In the genomic region with DNA sequence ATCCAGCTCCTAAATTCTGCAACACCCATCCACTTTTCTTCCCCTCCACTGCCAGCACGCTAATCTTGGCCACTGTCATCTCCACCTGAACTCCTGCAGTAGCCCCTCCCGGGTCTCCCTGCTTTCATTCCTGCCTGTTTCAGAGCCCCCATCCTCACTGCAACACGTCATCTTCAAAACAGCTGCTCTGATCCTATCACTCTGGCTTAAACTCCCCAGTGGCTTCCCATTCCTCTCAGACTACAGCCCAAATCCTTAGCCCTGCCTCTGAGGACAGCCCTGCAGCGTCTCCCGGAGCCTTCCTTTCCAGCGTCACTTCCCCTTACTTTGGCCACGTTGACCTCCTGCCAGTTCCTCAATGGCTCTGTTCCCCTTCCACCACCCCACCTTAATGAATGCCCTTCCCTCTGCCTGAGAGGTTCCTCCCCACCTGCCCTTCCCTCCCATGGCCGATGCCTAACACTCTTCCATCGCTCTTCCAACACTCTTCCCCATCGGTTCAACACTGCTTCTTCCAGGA, we compare ENCODE assay signal across 19 cellular contexts. TPM values are rescaled to one million over a fixed set of nuclear protein-coding genes. Genes with fewer than 3 reads are reported as not detected.
DNase-seq lines count a peak whose midpoint lies in the region; ATAC-seq and TF ChIP-seq lines count a peak whose summit lies in the region.
"Had no signal": no experiment of that assay in that cellular context is flagged by ENCODE, and none has a peak within 500 bp of the region (broad histone marks: within the 10 kb centered on the region; RNA-seq: fewer than 3 reads in every experiment).

No MANE protein-coding gene starts in this region.

- peaks cover 39 to 74% (median 53%) of the 10 kb centered on the region in 4 donors for H3K4me1 Mint-ChIP-seq in CD4-positive, alpha-beta memory T cell
- peaks cover 73 to 76% (median 73%) of the 10 kb centered on the region in 3 donors for H3K4me1 Mint-ChIP-seq in T-cell

- peaks cover 0 to 2% (median 0%) of the 10 kb centered on the region in 8 donors for H3K9me3 Mint-ChIP-seq in CD4-positive, alpha-beta memory T cell
- H3K9me3 Mint-ChIP-seq in T-cell: no peaks in the 10 kb centered on the region

- H3K4me3 Mint-ChIP-seq in CD4-positive, alpha-beta memory T cell: peak overlapping the region in 5 of 8 donors; percentile 31 to 50 (median 40)
- peak overlapping the region in 1 of 3 donors; percentile 48 for H3K4me3 Mint-ChIP-seq in T-cell

- H3K27ac Mint-ChIP-seq in CD4-positive, alpha-beta memory T cell: peak overlapping the region in 6 of 7 donors; percentile 42 to 90 (median 72)
- peak overlapping the region; percentile 74 to 81 for H3K27ac Mint-ChIP-seq in T-cell

- no peak for DNase-seq in CD4-positive, alpha-beta memory T cell
- DNase-seq in T-cell: no peak
- peak; percentile 57 for DNase-seq in lower lobe of right lung
- no peak for DNase-seq in RKO (ENCODE audit: low spot score)
- DNase-seq in 8988T: no peak
- DNase-seq in NCI-H187 treated with DMSO at 0.1 percent for 48 hours (lab: John Stamatoyannopoulos, UW): no peak
- DNase-seq: activated CD4-positive, alpha-beta T cell treated with anti-CD3 and anti-CD28 coated beads for 1 hour; activated T-cell treated with anti-CD3 and anti-CD28 coated beads for 4 hours; C1 segment of cervical spinal cord; cerebellar nuclear complex; foreskin melanocyte; NCI-H69; nucleus accumbens; sigmoid colon; stimulated activated CD4-positive, alpha-beta T cell treated with anti-CD3 and anti-CD28 coated beads, Interleukin-4, amount 100 ng/mL, for 1 hour; stimulated activated CD8-positive, alpha-beta memory T cell treated with anti-CD3 and anti-CD28 coated beads, Interleukin-4, amount 100 ng/mL, for 48 hours had no signal

- intact Hi-C loops in CD4-positive, alpha-beta memory T cell (cut with micrococcal nuclease): no loop called here
- intact Hi-C loops in lower lobe of right lung (cut with DNase I): loop anchor here (10.0 kb wide), 1 partner anchor 238 kb away; no protein-coding TSS in a partner anchor

- no peaks in the 10 kb centered on the region for H3K36me3 ChIP-seq in BLaER1
- H3K36me3 ChIP-seq in CD4-positive, alpha-beta memory T cell (ENCODE audit: insufficient read depth, low read length): no peaks in the 10 kb centered on the region
- H3K36me3 ChIP-seq in lower lobe of right lung: no peaks in the 10 kb centered on the region
- H3K36me3 ChIP-seq: sigmoid colon, thoracic aorta had no signal

- no peaks in the 10 kb centered on the region for H4K20me1 ChIP-seq in BLaER1

- H3K9me3 ChIP-seq in BLaER1 (no peaks in the 10 kb centered on the region), lower lobe of right lung (no peaks in the 10 kb centered on the region)
- H3K9me3 ChIP-seq in CD4-positive, alpha-beta memory T cell (ENCODE audit: control insufficient read depth in 1 of 2, low read length in 2 of 2): no peaks in the 10 kb centered on the region
- H3K9me3 ChIP-seq: sigmoid colon, thoracic aorta had no signal

- CTCF ChIA-PET in CD4-positive, alpha-beta memory T cell (lab: Charles Lee; ENCODE audit: partially characterized antibody): no interaction called here
- CTCF ChIA-PET in T-cell (lab: Charles Lee): interaction anchor here (0.6 to 0.7 kb wide), 2 partner anchors 112 to 155 kb away, joined by 3 read pairs; no protein-coding TSS in a partner anchor

- ATAC-seq in T-cell (replicated peaks in 1 of 4): no peak
- ATAC-seq in lower lobe of right lung: peak in 1 of 2 donors; percentile 42
- no peak for ATAC-seq in HG03520 (IDR thresholded peaks at IDR 0.05; ENCODE audit: unreplicated experiment)

- H3K27ac ChIP-seq in BLaER1: peak overlapping the region; percentile 37; the same call in 1 of the 2 replicates
- H3K27ac ChIP-seq in CD4-positive, alpha-beta memory T cell (ENCODE audit: low read depth, low read length): no peak overlapping the region
- peak overlapping the region; percentile 38 for H3K27ac ChIP-seq in lower lobe of right lung
- H3K27ac ChIP-seq: sigmoid colon, thoracic aorta had no signal

- H3K4me3 ChIP-seq in BLaER1 (no peak overlapping the region), lower lobe of right lung (no peak overlapping the region)
- no peak overlapping the region for H3K4me3 ChIP-seq in CD4-positive, alpha-beta memory T cell (ENCODE audit: low read length in 2 of 2)
- H3K4me3 ChIP-seq: sigmoid colon, thoracic aorta had no signal

- H3K4me1 ChIP-seq in BLaER1: peaks cover 47% of the 10 kb centered on the region
- H3K4me1 ChIP-seq in CD4-positive, alpha-beta memory T cell (ENCODE audit: insufficient read depth, low read length): peaks cover 50% of the 10 kb centered on the region
- H3K4me1 ChIP-seq in lower lobe of right lung: peaks cover 30% of the 10 kb centered on the region

- no peak overlapping the region for H3K9ac ChIP-seq in BLaER1

- H3K27me3 Mint-ChIP-seq in CD4-positive, alpha-beta memory T cell: no peaks in the 10 kb centered on the region
- no peaks in the 10 kb centered on the region for H3K27me3 Mint-ChIP-seq in T-cell

- no peaks in the 10 kb centered on the region for H3K27me3 ChIP-seq in BLaER1
- no peaks in the 10 kb centered on the region for H3K27me3 ChIP-seq in CD4-positive, alpha-beta memory T cell (ENCODE audit: insufficient read depth, low read length)
- no peaks in the 10 kb centered on the region for H3K27me3 ChIP-seq in lower lobe of right lung (ENCODE audit: low read depth)
- H3K27me3 ChIP-seq: sigmoid colon had no signal

- no peaks in the 10 kb centered on the region for H3K36me3 Mint-ChIP-seq in CD4-positive, alpha-beta memory T cell
- H3K36me3 Mint-ChIP-seq in T-cell: no peaks in the 10 kb centered on the region

- H3K4me2 ChIP-seq in BLaER1: peak overlapping the region; percentile 61; the same call in 1 of the 2 replicates

- POLR2A ChIA-PET in CD4-positive, alpha-beta memory T cell (lab: Charles Lee; ENCODE audit: partially characterized antibody): interaction anchor here (0.7 kb wide), 1 partner anchor 155 kb away, joined by 3 read pairs; no protein-coding TSS in a partner anchor
- POLR2A ChIA-PET in T-cell (lab: Charles Lee): no interaction called here

- no peak for TF ChIP-seq CTCF in lower lobe of right lung (IDR thresholded peaks at IDR 0.05)

RNA-seq across cellular contexts. Expression of gene IFNAR2, which starts 22.9 kb away (rescaled TPM):
- total RNA-seq in CD4-positive, alpha-beta memory T cell: 10 to 100 TPM; 76.5 to 77.7 TPM
- polyA plus RNA-seq in CD4-positive, alpha-beta memory T cell: 10 to 100 TPM; 78.0 to 81.1 TPM
- total RNA-seq in T-cell (10 to 100 TPM; 43.7 to 80.1 (median 71.6) TPM), lower lobe of right lung (34.5 TPM)

RNA-seq across cellular contexts. Expression of gene IL10RB, which starts 59.3 kb away (rescaled TPM):
- total RNA-seq in CD4-positive, alpha-beta memory T cell: 10 to 100 TPM; 30.6 to 36.4 TPM
- polyA plus RNA-seq in CD4-positive, alpha-beta memory T cell: 10 to 100 TPM; 53.3 to 61.8 TPM
- total RNA-seq in T-cell (10 to 100 TPM; 19.5 to 29.6 (median 25.6) TPM), lower lobe of right lung (49.1 TPM)
